In genomic region chr6:106182455-106182854, GRCh38 we compare ENCODE assay signal across 9 cellular contexts.
DNase-seq lines count a peak whose midpoint lies in the region; ATAC-seq and TF ChIP-seq lines count a peak whose summit lies in the region.
"Had no signal": no experiment of that assay in that cellular context is flagged by ENCODE, and none has a peak within 500 bp of the region (broad histone marks: within the 10 kb centered on the region; RNA-seq: fewer than 3 reads in every experiment).

No MANE protein-coding gene starts in this region.

- H3K9me3 Mint-ChIP-seq in Calu3 (ENCODE audit: low read depth, unreplicated experiment) = no peaks in the 10 kb centered on the region

- DNase-seq in GM12864 (ENCODE audit: low read depth) = peak; percentile 97
- no peak for DNase-seq in RWPE2 (ENCODE audit: low spot score)
- DNase-seq in omental fat pad (ENCODE audit: low spot score) = no peak
- no peak for DNase-seq in effector memory CD4-positive, alpha-beta T cell
- DNase-seq in Calu3 = no peak
- DNase-seq in NCI-H446 treated with DMSO at 0.1 percent for 48 hours (lab: John Stamatoyannopoulos, UW) = no peak
- DNase-seq: COR-L47 had no signal

- BruUV-seq in Calu3 (replicated peaks; lab: Mats Ljungman, UMichigan) = no TSS peak

- no peaks in the 10 kb centered on the region for H3K27me3 ChIP-seq in RWPE2 (ENCODE audit: insufficient read depth, poor library complexity, severe bottlenecking)
- H3K27me3 ChIP-seq in effector memory CD4-positive, alpha-beta T cell (replicated peaks; ENCODE audit: control insufficient read depth, insufficient read depth, low read length, poor library complexity, severe bottlenecking) = no peaks in the 10 kb centered on the region

- H3K27me3 Mint-ChIP-seq in Calu3 (ENCODE audit: unreplicated experiment) = no peaks in the 10 kb centered on the region

- no peak overlapping the region for H3K27ac Mint-ChIP-seq in Calu3 (ENCODE audit: unreplicated experiment)

- peaks cover 15% of the 10 kb centered on the region for H3K4me1 ChIP-seq in RWPE2 (ENCODE audit: insufficient read depth, poor library complexity, severe bottlenecking)
- peaks cover 35% of the 10 kb centered on the region for H3K4me1 ChIP-seq in effector memory CD4-positive, alpha-beta T cell (ENCODE audit: control insufficient read depth, insufficient read depth, low read length, poor library complexity, severe bottlenecking)

- H3K4me3 Mint-ChIP-seq in Calu3 (ENCODE audit: low read depth, unreplicated experiment) = no peak overlapping the region

- ATAC-seq in GM19372 (IDR thresholded peaks at IDR 0.05; ENCODE audit: low read depth, unreplicated experiment) (peak; percentile 75), HG03025 (IDR thresholded peaks at IDR 0.05; ENCODE audit: low FRiP score, unreplicated experiment) (peak; percentile 83), RWPE2 (ENCODE audit: low read depth) (no peak), omental fat pad (ENCODE audit: low FRiP score) (no peak)

- no peaks in the 10 kb centered on the region for H3K9me3 ChIP-seq in RWPE2 (ENCODE audit: severe bottlenecking)
- H3K9me3 ChIP-seq in effector memory CD4-positive, alpha-beta T cell (ENCODE audit: control insufficient read depth, low read length) = no peaks in the 10 kb centered on the region

- peaks cover 8% of the 10 kb centered on the region for H3K36me3 ChIP-seq in RWPE2 (ENCODE audit: low read depth)
- no peaks in the 10 kb centered on the region for H3K36me3 ChIP-seq in effector memory CD4-positive, alpha-beta T cell (ENCODE audit: control insufficient read depth, insufficient read depth, low read length)

- H3K4me1 Mint-ChIP-seq in Calu3 (ENCODE audit: low read depth, unreplicated experiment) = no peaks in the 10 kb centered on the region

- CTCF ChIA-PET in Calu3 (lab: Charles Lee) = no interaction called here

- TF ChIP-seq CTCF in GM12864 (IDR thresholded peaks at IDR 0.05; ENCODE audit: low read depth, low read length, missing control alignments) (no peak), RWPE2 (IDR thresholded peaks at IDR 0.05; ENCODE audit: poor library complexity, severe bottlenecking) (no peak), omental fat pad (IDR thresholded peaks at IDR 0.05) (no peak), Calu3 (IDR thresholded peaks at IDR 0.05; ENCODE audit: unreplicated experiment) (no peak)

- H3K27ac ChIP-seq in RWPE2 (ENCODE audit: poor library complexity, severe bottlenecking) = peak overlapping the region; percentile 31
- no peak overlapping the region for H3K27ac ChIP-seq in effector memory CD4-positive, alpha-beta T cell (ENCODE audit: insufficient read depth, low read length, poor library complexity, severe bottlenecking)

- peaks cover 6% of the 10 kb centered on the region for H3K36me3 Mint-ChIP-seq in Calu3 (ENCODE audit: insufficient read depth, unreplicated experiment)

- H3K4me3 ChIP-seq in GM12864 (ENCODE audit: low read depth, low read length) (no peak overlapping the region), RWPE2 (ENCODE audit: severe bottlenecking) (no peak overlapping the region)
- H3K4me3 ChIP-seq in effector memory CD4-positive, alpha-beta T cell (ENCODE audit: insufficient read depth, low read depth, low read length, poor library complexity, severe bottlenecking) = no peak overlapping the region

- intact Hi-C loops in Calu3 (cut with micrococcal nuclease; ENCODE audit: unreplicated experiment) = no loop called here

Comparison
In these comparisons a context has a peak if more than half of its experiments do, and no peak if none do; other contexts are left out.
1. ATAC-seq: peak in GM19372 (single experiment) and HG03025 (single experiment); none in RWPE2 (single experiment) and omental fat pad (single experiment).